9 cellular contexts compared by ENCODE assay signal in the genomic region with DNA sequence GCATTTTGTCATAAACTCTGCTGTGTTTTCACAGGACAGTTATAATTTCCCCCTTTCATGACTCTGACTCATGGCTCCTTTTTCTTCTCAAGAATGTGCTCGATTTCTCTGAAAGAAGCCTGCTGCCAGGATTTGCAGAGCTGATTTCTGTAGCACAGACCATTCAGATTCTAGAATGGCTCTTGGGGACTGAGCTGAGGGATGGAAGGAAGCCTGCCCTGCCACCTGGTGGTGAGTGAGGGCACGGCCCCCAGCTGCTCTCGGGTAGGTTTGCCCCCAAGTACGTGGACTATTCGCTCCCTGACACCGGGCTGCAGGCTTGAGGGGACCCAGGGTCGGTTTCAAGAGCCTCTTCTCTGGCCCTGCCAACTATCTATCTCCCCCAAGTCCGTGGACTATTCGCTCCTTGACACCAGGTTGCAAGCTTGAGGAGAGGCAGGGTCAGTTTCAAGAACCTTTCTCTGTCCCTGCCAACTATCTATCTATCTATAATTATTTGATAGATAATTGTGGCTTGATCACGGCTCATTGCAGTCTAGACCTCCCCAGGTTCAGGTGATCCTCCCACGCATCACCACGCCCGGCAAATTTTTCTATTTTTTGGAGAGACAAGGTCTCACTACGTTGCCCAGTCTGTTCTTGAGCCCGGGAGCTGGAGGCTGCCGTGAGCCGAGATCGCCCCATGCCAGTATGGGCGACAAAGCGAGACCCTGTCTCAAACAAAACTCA. TPM values are rescaled to one million over a fixed set of nuclear protein-coding genes. Genes with fewer than 3 reads are reported as not detected.
DNase-seq lines count a peak whose midpoint lies in the region; ATAC-seq and TF ChIP-seq lines count a peak whose summit lies in the region.
"Had no signal": no experiment of that assay in that cellular context is flagged by ENCODE, and none has a peak within 500 bp of the region (broad histone marks: within the 10 kb centered on the region; RNA-seq: fewer than 3 reads in every experiment).

No MANE protein-coding gene starts in this region.

- in situ Hi-C loops in GM13976 (cut with MboI; ENCODE audit: low sequenced_read_pairs, unreplicated experiment), result no loop called here

- peaks cover 3% of the 10 kb centered on the region for H3K27me3 ChIP-seq in adipocyte (replicated peaks; ENCODE audit: control insufficient read depth, insufficient read depth, low read length)

- H3K9me3 ChIP-seq in adipocyte (ENCODE audit: control insufficient read depth, low read length), result no peaks in the 10 kb centered on the region

- intact Hi-C loops in left cardiac atrium (cut with DNase I), result no loop called here

- TF ChIP-seq CTCF in GM13976 (IDR thresholded peaks at IDR 0.05; ENCODE audit: borderline replicate concordance, control extremely low read depth, extremely low read depth, insufficient read depth, missing control alignments) (peak; percentile 88), retinal pigment epithelial cell (conservative IDR thresholded peaks at IDR 0.05; ENCODE audit: low read depth, low read length) (peak; percentile 98)

- no peaks in the 10 kb centered on the region for H3K36me3 ChIP-seq in adipocyte (ENCODE audit: control insufficient read depth, insufficient read depth, low read length, severe bottlenecking)

- H3K4me3 ChIP-seq in adipocyte (ENCODE audit: low read length), result no peak overlapping the region
- H3K4me3 ChIP-seq in retinal pigment epithelial cell (ENCODE audit: low read length), result no peak overlapping the region

- peak; percentile 86 for DNase-seq in GM13976 (ENCODE audit: low spot score)
- peak; percentile 34 for DNase-seq in NCI-H1417 treated with DMSO at 0.1 percent for 48 hours (lab: John Stamatoyannopoulos, UW)
- peak; percentile 77 for DNase-seq in SW480 (ENCODE audit: low spot score)
- DNase-seq in adipocyte (ENCODE audit: low read depth), result peak; percentile 92
- DNase-seq in left cardiac atrium, result peak; percentile 78
- peak; percentile 77 for DNase-seq in retinal pigment epithelial cell (ENCODE audit: low read depth)

- peaks cover 33% of the 10 kb centered on the region for H3K4me1 ChIP-seq in adipocyte (ENCODE audit: control insufficient read depth, insufficient read depth, low read length)

- peak; percentile 73 for ATAC-seq in HG02798 (IDR thresholded peaks at IDR 0.05; ENCODE audit: poor library complexity, unreplicated experiment)
- peak; percentile 72 to 79 for ATAC-seq in left cardiac atrium
- no peak for ATAC-seq in GM19324 (IDR thresholded peaks at IDR 0.05; ENCODE audit: low FRiP score, unreplicated experiment)

- H3K9ac ChIP-seq in adipocyte (ENCODE audit: low read length), result peak overlapping the region; percentile 93

RNA-seq across cellular contexts. Expression of a gene that starts 1.4 kb away (rescaled TPM):
- total RNA-seq in left cardiac atrium, result 10 to 100 TPM; 14.1 to 18.2 TPM

RNA-seq across cellular contexts. Expression of a gene that starts 10.2 kb away (rescaled TPM):
- total RNA-seq in left cardiac atrium, result not detected
- total RNA-seq: urinary bladder had no signal

RNA-seq across cellular contexts. Expression of a gene that starts 20.4 kb away (rescaled TPM):
- total RNA-seq in left cardiac atrium, result 10 to 100 TPM; 76.2 to 79.6 TPM

RNA-seq across cellular contexts. Expression of a gene that starts 21.5 kb away (rescaled TPM):
- 100 to 1,000 TPM; 181 to 184 TPM for total RNA-seq in left cardiac atrium

Comparison
In these comparisons a context has a peak if more than half of its experiments do, and no peak if none do; other contexts are left out.
1. DNase-seq: peak in every context shown above with its lines; median percentile 92 in adipocyte; 86 in GM13976; 78 in left cardiac atrium; 77 in SW480; 77 in retinal pigment epithelial cell; 34 in NCI-H1417 treated with DMSO at 0.1 percent for 48 hours.